In genomic region chr17:35894206-35894605, GRCh38 we compare ENCODE assay signal across 27 cellular contexts. TPM values are rescaled to one million over a fixed set of nuclear protein-coding genes. Genes with fewer than 3 reads are reported as not detected.
"Had no signal": no experiment of that assay in that cellular context is flagged by ENCODE, and none has a peak within 500 bp of the region (broad histone marks: within the 10 kb centered on the region; RNA-seq: fewer than 3 reads in every experiment).

No MANE protein-coding gene starts in this region.

- H3K4me1 ChIP-seq: sigmoid colon had no signal

- H3K36me3 ChIP-seq: esophagus squamous epithelium, gastroesophageal sphincter, neutrophil, right atrium auricular region, sigmoid colon, stomach, thoracic aorta, transverse colon had no signal

- H3K9me3 ChIP-seq: esophagus squamous epithelium, gastroesophageal sphincter, neutrophil, right atrium auricular region, sigmoid colon, stomach, thoracic aorta, transverse colon had no signal

- H3K27ac ChIP-seq: esophagus squamous epithelium, gastroesophageal sphincter, neutrophil, right atrium auricular region, sigmoid colon, stomach, thoracic aorta, transverse colon had no signal

- DNase-seq: esophagus squamous epithelium; foreskin fibroblast; glutamatergic neuron; left colon; left ventricle myocardium superior; mesenchymal stem cell; naive B cell; posterior cingulate gyrus; sigmoid colon; stimulated activated CD4-positive, alpha-beta T cell treated with anti-CD3 and anti-CD28 coated beads, Interleukin-2, amount 100 ng/mL, for 24 hours; stimulated activated CD4-positive, alpha-beta T cell treated with anti-CD3 and anti-CD28 coated beads, Interleukin-4, amount 100 ng/mL, for 4 hours; stimulated activated naive CD4-positive, alpha-beta T cell; stomach; substantia nigra; transverse colon had no signal

- H3K4me3 Mint-ChIP-seq: naive B cell had no signal

- H3K9me3 Mint-ChIP-seq: naive B cell had no signal

- ATAC-seq: gastroesophageal sphincter, left colon, left ventricle myocardium superior had no signal

- H3K27me3 ChIP-seq: gastroesophageal sphincter, neutrophil, right atrium auricular region, sigmoid colon, transverse colon had no signal

- H3K4me3 ChIP-seq: esophagus squamous epithelium, gastroesophageal sphincter, lung, right atrium auricular region, sigmoid colon, skin epidermis, stomach, thoracic aorta, transverse colon had no signal

- H3K36me3 Mint-ChIP-seq: naive B cell had no signal

RNA-seq across cellular contexts. Expression of gene CCL5, which starts 14.0 kb away (rescaled TPM):
- total RNA-seq: epithelial cell of proximal tubule, kidney epithelial cell had no signal
- polyA plus RNA-seq: neural cell had no signal

RNA-seq across cellular contexts. Expression of gene HEATR9, which starts 25.5 kb away (rescaled TPM):
- total RNA-seq: epithelial cell of proximal tubule, kidney epithelial cell, left colon, left ventricle myocardium superior, osteoblast, pulmonary artery endothelial cell, right atrium auricular region, sigmoid colon, thoracic aorta, transverse colon, urinary bladder had no signal
- polyA plus RNA-seq: neural cell, stomach, urinary bladder had no signal

RNA-seq across cellular contexts. Expression of gene RDM1, which starts 36.4 kb away (rescaled TPM):
- total RNA-seq: kidney epithelial cell, left ventricle myocardium superior, lung, right atrium auricular region, sigmoid colon, thoracic aorta had no signal
- polyA plus RNA-seq: neural cell had no signal

RNA-seq across cellular contexts. Expression of gene LYZL6, which starts 49.3 kb away (rescaled TPM):
- total RNA-seq: epithelial cell of proximal tubule, esophagus squamous epithelium, gastroesophageal sphincter, kidney epithelial cell, left colon, left ventricle myocardium superior, lung, osteoblast, pulmonary artery endothelial cell, right atrium auricular region, sigmoid colon, stomach, thoracic aorta, transverse colon, urinary bladder had no signal
- polyA plus RNA-seq: lung, neural cell, sigmoid colon, stomach, urinary bladder had no signal
